1 cellular context compared by ENCODE assay signal in genomic region chr1:3609016-3609768, GRCh38.
TF ChIP-seq lines count a peak whose summit lies in the region.

No MANE protein-coding gene starts in this region.

TF ChIP-seq in HCT116, 20 proteins besides CTCF, POLR2A, EP300 and RAD21:
- no peak for TF ChIP-seq ZBTB33 (IDR thresholded peaks at IDR 0.05; ENCODE audit: extremely low read depth, insufficient replicate concordance, low read length)
- TF ChIP-seq ZFX (IDR thresholded peaks at IDR 0.05): no peak
- TF ChIP-seq YY1 (IDR thresholded peaks at IDR 0.05; ENCODE audit: extremely low read depth, insufficient replicate concordance, low read depth, low read length): no peak
- TF ChIP-seq TCF7L2 (IDR thresholded peaks at IDR 0.05; ENCODE audit: borderline replicate concordance, extremely low read depth, insufficient read depth, insufficient read length): no peak
- no peak for TF ChIP-seq SP1 (IDR thresholded peaks at IDR 0.05; ENCODE audit: low read depth)
- TF ChIP-seq ELF1 (IDR thresholded peaks at IDR 0.05; ENCODE audit: borderline replicate concordance, low read depth): no peak
- TF ChIP-seq EGR1 (IDR thresholded peaks at IDR 0.05; ENCODE audit: low read depth): no peak
- TF ChIP-seq ZNF274 (IDR thresholded peaks at IDR 0.05; ENCODE audit: low read depth, low read length): no peak
- TF ChIP-seq EZH2phosphoT487 (IDR thresholded peaks at IDR 0.05; ENCODE audit: borderline replicate concordance): no peak
- TF ChIP-seq SIN3A (IDR thresholded peaks at IDR 0.05; ENCODE audit: low read depth): no peak
- TF ChIP-seq CEBPB (IDR thresholded peaks at IDR 0.05; ENCODE audit: low read depth): no peak
- no peak for TF ChIP-seq FOSL1 (IDR thresholded peaks at IDR 0.05; ENCODE audit: low read depth)
- no peak for TF ChIP-seq MAX (IDR thresholded peaks at IDR 0.05)
- no peak for TF ChIP-seq POLR2AphosphoS5 (IDR thresholded peaks at IDR 0.05; ENCODE audit: low read depth, low read length)
- no peak for TF ChIP-seq SRF (IDR thresholded peaks at IDR 0.05; ENCODE audit: low read depth)
- no peak for TF ChIP-seq JUND (IDR thresholded peaks at IDR 0.05)
- no peak for TF ChIP-seq REST (IDR thresholded peaks at IDR 0.05; ENCODE audit: low read depth)
- TF ChIP-seq, protein P1, sequence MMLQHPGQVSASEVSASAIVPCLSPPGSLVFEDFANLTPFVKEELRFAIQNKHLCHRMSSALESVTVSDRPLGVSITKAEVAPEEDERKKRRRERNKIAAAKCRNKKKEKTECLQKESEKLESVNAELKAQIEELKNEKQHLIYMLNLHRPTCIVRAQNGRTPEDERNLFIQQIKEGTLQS (IDR thresholded peaks at IDR 0.05): no peak
- no peak for TF ChIP-seq CBX3 (IDR thresholded peaks at IDR 0.05; ENCODE audit: low read depth)
- TF ChIP-seq EZH2 (IDR thresholded peaks at IDR 0.05): no peak
